In the genomic region with DNA sequence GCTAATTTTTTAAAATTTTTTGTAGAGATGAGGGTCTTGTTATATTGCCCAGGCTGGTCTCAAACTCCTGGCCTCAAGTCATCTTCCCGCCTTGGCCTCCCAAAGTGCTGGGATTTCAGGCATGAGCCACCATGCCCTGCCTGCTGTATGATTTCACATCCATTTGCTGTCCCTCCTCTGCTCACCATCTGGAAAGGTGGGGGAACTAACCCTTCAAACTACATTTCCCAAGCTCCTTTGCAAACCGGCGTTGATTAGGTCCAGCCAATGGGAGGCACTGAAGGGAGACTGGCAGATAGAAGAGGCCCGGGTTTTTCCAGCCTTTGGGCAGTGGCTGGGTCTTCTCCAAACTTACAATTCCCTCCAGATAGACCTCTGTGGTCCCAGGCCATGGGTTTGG, we compare ENCODE assay signal across 10 cellular contexts. TPM values are rescaled to one million over a fixed set of nuclear protein-coding genes. Genes with fewer than 3 reads are reported as not detected.
DNase-seq lines count a peak whose midpoint lies in the region; ATAC-seq and TF ChIP-seq lines count a peak whose summit lies in the region.
"Had no signal": no experiment of that assay in that cellular context is flagged by ENCODE, and none has a peak within 500 bp of the region (broad histone marks: within the 10 kb centered on the region; RNA-seq: fewer than 3 reads in every experiment).

No MANE protein-coding gene starts in this region.

- H3K9me3 ChIP-seq in hepatocyte (ENCODE audit: low read depth), result no peaks in the 10 kb centered on the region
- H3K9me3 ChIP-seq: BLaER1 had no signal

- no peak overlapping the region for H3K27ac Mint-ChIP-seq in type B pancreatic cell

- H2AFZ ChIP-seq in hepatocyte, result no peak overlapping the region

- no peaks in the 10 kb centered on the region for H3K27me3 ChIP-seq in hepatocyte
- H3K27me3 ChIP-seq: BLaER1 had no signal

- WGBS in hepatocyte (ENCODE audit: low lambda C conversion rate, missing lambda C conversion rate), result 27% methylated on average over 4 of the region's 4 CpGs

- H3K4me3 ChIP-seq in hepatocyte, result no peak overlapping the region
- H3K4me3 ChIP-seq: BLaER1 had no signal

- peaks cover 8% of the 10 kb centered on the region for H3K4me1 Mint-ChIP-seq in type B pancreatic cell (ENCODE audit: unreplicated experiment)

- no peak for ATAC-seq in GM18511 (IDR thresholded peaks at IDR 0.05; ENCODE audit: unreplicated experiment)
- ATAC-seq in GM21723 (IDR thresholded peaks at IDR 0.05; ENCODE audit: unreplicated experiment), result no peak

- no peaks in the 10 kb centered on the region for H3K4me1 ChIP-seq in hepatocyte (ENCODE audit: insufficient read depth)
- H3K4me1 ChIP-seq: BLaER1 had no signal

- H3K36me3 Mint-ChIP-seq in type B pancreatic cell, result no peaks in the 10 kb centered on the region

- TF ChIP-seq CTCF in hepatocyte (IDR thresholded peaks at IDR 0.05; ENCODE audit: poor library complexity), result no peak
- no peak for TF ChIP-seq CTCF in type B pancreatic cell (conservative IDR thresholded peaks at IDR 0.05)

- no peak overlapping the region for H3K27ac ChIP-seq in hepatocyte
- H3K27ac ChIP-seq: BLaER1 had no signal

- no peaks in the 10 kb centered on the region for H3K9me2 ChIP-seq in hepatocyte (replicated peaks; ENCODE audit: insufficient read depth)

- peak; percentile 5 for DNase-seq in NCI-H345 (lab: John Stamatoyannopoulos, UW)
- no peak for DNase-seq in NCI-H345 treated with DMSO at 0.1 percent for 48 hours (lab: John Stamatoyannopoulos, UW; ENCODE audit: unreplicated experiment)
- peak; percentile 93 for DNase-seq in HuH-7 (ENCODE audit: low spot score)
- DNase-seq in SW480 (ENCODE audit: low spot score), result peak; percentile 62
- DNase-seq in hepatocyte (ENCODE audit: low spot score), result peak; percentile 45
- no peak for DNase-seq in type B pancreatic cell (ENCODE audit: extremely low spot score, unreplicated experiment)

- H3K4me3 Mint-ChIP-seq in type B pancreatic cell, result no peak overlapping the region

- H3K4me2 ChIP-seq in hepatocyte, result no peak overlapping the region
- H3K4me2 ChIP-seq: BLaER1 had no signal

- H3K27me3 Mint-ChIP-seq in type B pancreatic cell, result no peaks in the 10 kb centered on the region

- H3K36me3 ChIP-seq in hepatocyte (replicated peaks; ENCODE audit: insufficient read depth, low read depth), result no peaks in the 10 kb centered on the region
- H3K36me3 ChIP-seq: BLaER1 had no signal

- no peaks in the 10 kb centered on the region for H4K20me1 ChIP-seq in hepatocyte (ENCODE audit: insufficient read depth, poor library complexity, severe bottlenecking)
- H4K20me1 ChIP-seq: BLaER1 had no signal

- no peaks in the 10 kb centered on the region for H3K79me2 ChIP-seq in hepatocyte

- H3K9me3 Mint-ChIP-seq in type B pancreatic cell, result no peaks in the 10 kb centered on the region

RNA-seq across cellular contexts. Expression of gene RFPL1, which starts 19.3 kb away (rescaled TPM):
- total RNA-seq in hepatocyte, result not detected in 2 replicates
- not detected in 2 replicates for polyA plus RNA-seq in hepatocyte
- total RNA-seq in type B pancreatic cell (ENCODE audit: low replicate concordance), result not detected in 2 replicates
- total RNA-seq: glomerular endothelial cell had no signal

RNA-seq across cellular contexts. Expression of gene NEFH, which starts 22.3 kb away (rescaled TPM):
- total RNA-seq in hepatocyte (0.03 and 0.08 TPM in 2 replicates), type B pancreatic cell (ENCODE audit: low replicate concordance) (1.3 and 2.9 TPM in 2 replicates)
- 0.98 TPM in 1 of 2 replicates, not detected in the other for polyA plus RNA-seq in hepatocyte

Comparison
In these comparisons a context has a peak if more than half of its experiments do, and no peak if none do; other contexts are left out.
1. DNase-seq: peak in NCI-H345 (single experiment), HuH-7 (single experiment), SW480 (single experiment) and hepatocyte (single experiment); none in NCI-H345 treated with DMSO at 0.1 percent for 48 hours (single experiment) and type B pancreatic cell (single experiment).